In genomic region chr13:52158629-52159158, GRCh38 we compare ENCODE assay signal across 1 cellular context.
TF ChIP-seq lines count a peak whose summit lies in the region.

No MANE protein-coding gene starts in this region.

TF ChIP-seq in SK-N-SH, 30 proteins besides CTCF, POLR2A, EP300 and RAD21 (continued from another document):
- TF ChIP-seq MAX (IDR thresholded peaks at IDR 0.05; ENCODE audit: low read depth) (0 out of 2 replicates have a peak, but pooled peaks have one; percentile 29), FOSL2 (IDR thresholded peaks at IDR 0.05; ENCODE audit: borderline replicate concordance, low read depth) (no peak), FOXM1 (IDR thresholded peaks at IDR 0.05; ENCODE audit: low read depth) (no peak), TAF1 (IDR thresholded peaks at IDR 0.05; ENCODE audit: borderline replicate concordance, low read depth, low read length) (peak; percentile 30), FOXJ3 (CRISPR knock-in tag; IDR thresholded peaks at IDR 0.05) (no peak), TEAD4 (IDR thresholded peaks at IDR 0.05; ENCODE audit: borderline replicate concordance, insufficient read depth) (no peak), RFX5 (IDR thresholded peaks at IDR 0.05; ENCODE audit: low read length) (no peak), TCF12 (IDR thresholded peaks at IDR 0.05) (no peak), RCOR1 (IDR thresholded peaks at IDR 0.05; ENCODE audit: low read length) (no peak), GABPA (IDR thresholded peaks at IDR 0.05; ENCODE audit: low read depth) (no peak; the same call in 1 of the 2 replicates), CHD2 (IDR thresholded peaks at IDR 0.05; ENCODE audit: low read length, partially characterized antibody) (no peak), RXRA (IDR thresholded peaks at IDR 0.05; ENCODE audit: borderline replicate concordance, low read depth) (no peak)
